Comparison of ENCODE assay signal across 8 cellular contexts in genomic region chr17:8209909-8210760, GRCh38. TPM values are rescaled to one million over a fixed set of nuclear protein-coding genes. Genes with fewer than 3 reads are reported as not detected.
A peak's percentile ranks its signal among the peaks of the same experiment; 100 is the strongest.
DNase-seq lines count a peak whose midpoint lies in the region; ATAC-seq, FAIRE-seq and TF ChIP-seq lines count a peak whose summit lies in the region.

AURKB (minus strand) TSS chr17:8210575; CDS start chr17:8210224, 351 bp downstream.

- H3K4me1 ChIP-seq in Caco-2 (peaks cover 4% of the 10 kb centered on the region; the same call in 1 of the 2 replicates), OCI-LY1 (ENCODE audit: insufficient read depth, low read length, severe bottlenecking) (peaks cover 31% of the 10 kb centered on the region), endothelial cell of umbilical vein (ENCODE audit: control insufficient read depth, extremely low read depth, insufficient read depth, low read length) (peaks cover 13% of the 10 kb centered on the region), mononuclear cell (ENCODE audit: insufficient read depth, low read length) (peaks cover 26% of the 10 kb centered on the region)

- H3K9me3 Mint-ChIP-seq in Caco-2 (ENCODE audit: unreplicated experiment), result no peaks in the 10 kb centered on the region

- BruUV-seq in Caco-2 (replicated peaks; lab: Mats Ljungman, UMichigan) (no TSS peak), endothelial cell of umbilical vein (replicated peaks; lab: Mats Ljungman, UMichigan) (TSS peak; percentile 84)

- intact Hi-C loops in Caco-2 (cut with micrococcal nuclease; ENCODE audit: unreplicated experiment), result loop anchor here (1.0 kb wide), 2 partner anchors 13 to 23 kb away; no protein-coding TSS in a partner anchor
- intact Hi-C loops in endothelial cell of umbilical vein (cut with micrococcal nuclease), result loop anchor here (1.0 kb wide), 3 partner anchors 10 to 23 kb away; no protein-coding TSS in a partner anchor

- H2AFZ ChIP-seq in OCI-LY1 (ENCODE audit: low read length) (0 out of 2 replicates have a peak within 1 kb of the TSS, but pooled peaks have one; percentile 25), endothelial cell of umbilical vein (ENCODE audit: low read depth, low read length) (peak within 1 kb of the TSS; percentile 72)

- H3F3A ChIP-seq in OCI-LY1 (ENCODE audit: insufficient read depth, low read length), result no peaks in the 10 kb centered on the region; the same call in 1 of the 2 replicates

- H3K9me2 ChIP-seq in OCI-LY1 (ENCODE audit: low read depth, low read length), result no peaks in the 10 kb centered on the region

- H4K20me1 ChIP-seq in OCI-LY1 (ENCODE audit: insufficient read depth, low read length) (no peaks in the 10 kb centered on the region), endothelial cell of umbilical vein (replicated peaks; ENCODE audit: control insufficient read depth, extremely low read depth, insufficient read depth, low read length) (no peaks in the 10 kb centered on the region)

- peaks cover 8% of the 10 kb centered on the region for H3K4me1 Mint-ChIP-seq in Caco-2 (ENCODE audit: low read depth, unreplicated experiment)

- H3K27me3 Mint-ChIP-seq in Caco-2 (ENCODE audit: insufficient read depth, unreplicated experiment), result no peaks in the 10 kb centered on the region

- dilution Hi-C loops in endothelial cell of umbilical vein (cut with MboI; ENCODE audit: extremely low pct_ligation_motif_present, low sequenced_read_pairs), result no loop called here

- no peaks in the 10 kb centered on the region for H3K9me1 ChIP-seq in endothelial cell of umbilical vein (replicated peaks; ENCODE audit: control insufficient read depth, extremely low read depth, insufficient read depth, low read length)

- H3K4me2 ChIP-seq in OCI-LY1 (ENCODE audit: low read length) (peak within 1 kb of the TSS; percentile 70), endothelial cell of umbilical vein (ENCODE audit: insufficient read depth, low read length) (peak within 1 kb of the TSS; percentile 74)

- H3K4me3 ChIP-seq in Caco-2 (ENCODE audit: low read depth, low read length) (peak within 1 kb of the TSS; percentile 84), OCI-LY1 (ENCODE audit: low read depth, low read length, poor library complexity, severe bottlenecking) (peak within 1 kb of the TSS; percentile 87), endothelial cell of umbilical vein (replicated peaks in 1 of 3; ENCODE audit: insufficient read depth in 1 of 3, low read depth in 1 of 3, low read length in 3 of 3) (peak within 1 kb of the TSS; percentile 39 to 78 (median 77)), mononuclear cell (ENCODE audit: low read length) (peak within 1 kb of the TSS; percentile 79)

- TF ChIP-seq CTCF in Caco-2 (IDR thresholded peaks at IDR 0.05; ENCODE audit: insufficient read depth in 1 of 2, low read depth in 1 of 2, low read length in 1 of 2, severe bottlenecking in 1 of 2, unreplicated experiment in 1 of 2) (no peak), OCI-LY1 (IDR thresholded peaks at IDR 0.05; ENCODE audit: low read length) (no peak), endothelial cell of umbilical vein (IDR thresholded peaks at IDR 0.05; ENCODE audit: extremely low read depth in 1 of 2, insufficient read depth in 1 of 2, low read depth in 1 of 2, low read length in 2 of 2) (no peak)

- no peaks in the 10 kb centered on the region for H3K27me3 ChIP-seq in Caco-2 (replicated peaks; ENCODE audit: control insufficient read depth, insufficient read depth, low read length)
- no peaks in the 10 kb centered on the region for H3K27me3 ChIP-seq in OCI-LY1 (ENCODE audit: insufficient read depth, low read length)
- H3K27me3 ChIP-seq in endothelial cell of umbilical vein (ENCODE audit: control insufficient read depth in 2 of 2, insufficient read depth in 2 of 2, low read length in 2 of 2), result no peaks in the 10 kb centered on the region
- no peaks in the 10 kb centered on the region for H3K27me3 ChIP-seq in mononuclear cell (ENCODE audit: insufficient read depth, low read length)

- DNase-seq in Caco-2 (peak; percentile 90 to 92), HUDEP-2 (lab: John Stamatoyannopoulos, UW; ENCODE audit: unreplicated experiment in 76 of 76) (peak in 73 of 76 experiments; percentile 31 to 97 (median 89)), endothelial cell of umbilical vein (ENCODE audit: low read depth, low spot score) (peak; percentile 94)
- DNase-seq in activated CD8-positive, alpha-beta memory T cell treated with anti-CD3 and anti-CD28 coated beads, Interleukin-2, amount 50 U/mL, for 24 hours (ENCODE audit: extremely low read depth), result peak; percentile 83
- peak; percentile 84 to 91 for DNase-seq in stimulated activated CD8-positive, alpha-beta memory T cell treated with anti-CD3 and anti-CD28 coated beads, Interleukin-2, amount 100 ng/mL, for 48 hours (ENCODE audit: low read depth in 2 of 2)

- peak; percentile 87 for ATAC-seq in GM21381 (IDR thresholded peaks at IDR 0.05; ENCODE audit: unreplicated experiment)

- H3K36me3 ChIP-seq in Caco-2 (ENCODE audit: control insufficient read depth, insufficient read depth, low read length) (no peaks in the 10 kb centered on the region), OCI-LY1 (ENCODE audit: insufficient read depth, low read length) (peaks cover 28% of the 10 kb centered on the region), endothelial cell of umbilical vein (ENCODE audit: control insufficient read depth in 2 of 2, extremely low read depth in 1 of 2, insufficient read depth in 2 of 2, low read length in 2 of 2) (peaks cover 2 to 4% of the 10 kb centered on the region in 2 experiments)

- H3K27ac Mint-ChIP-seq in Caco-2 (ENCODE audit: unreplicated experiment), result peak within 1 kb of the TSS; percentile 99

- H3K9ac ChIP-seq in OCI-LY1 (ENCODE audit: low read length), result peak within 1 kb of the TSS; percentile 92
- H3K9ac ChIP-seq in endothelial cell of umbilical vein (replicated peaks; ENCODE audit: extremely low read depth, insufficient read depth, low read length), result peak within 1 kb of the TSS; percentile 77

- H3K4me3 Mint-ChIP-seq in Caco-2 (ENCODE audit: unreplicated experiment), result peak within 1 kb of the TSS; percentile 100

- FAIRE-seq in endothelial cell of umbilical vein (lab: Jason Lieb, UNC), result peak; percentile 99

- POLR2A ChIA-PET in Caco-2 (lab: Charles Lee), result interaction anchor here (0.8 to 3.0 kb wide), 10 partner anchors 9 to 85 kb away, joined by 3 to 24 read pairs (median 7); partner anchors contain the start of genes BORCS6, CTC1 and SLC25A35
- POLR2A ChIA-PET in endothelial cell of umbilical vein (lab: Charles Lee), result interaction anchor here (0.6 to 2.3 kb wide), 7 partner anchors 11 to 226 kb away, joined by 3 to 14 read pairs (median 4); partner anchors contain the start of genes BORCS6, CTC1 and NDEL1

- peak; percentile 73 for TF ChIP-seq POLR2A in endothelial cell of umbilical vein (IDR thresholded peaks at IDR 0.05; ENCODE audit: low read depth, low read length)

- H3K9me3 ChIP-seq in Caco-2, result no peaks in the 10 kb centered on the region
- H3K9me3 ChIP-seq in OCI-LY1 (ENCODE audit: low read length), result no peaks in the 10 kb centered on the region
- no peaks in the 10 kb centered on the region for H3K9me3 ChIP-seq in endothelial cell of umbilical vein (replicated peaks; ENCODE audit: control insufficient read depth, insufficient read depth, low read length)
- no peaks in the 10 kb centered on the region for H3K9me3 ChIP-seq in mononuclear cell (ENCODE audit: low read depth, low read length)

- H3K27ac ChIP-seq in OCI-LY1 (ENCODE audit: low read depth, low read length, poor library complexity, severe bottlenecking) (peak within 1 kb of the TSS; percentile 88), endothelial cell of umbilical vein (ENCODE audit: insufficient read depth, low read depth, low read length) (peak within 1 kb of the TSS; percentile 62)

- peaks cover 46% of the 10 kb centered on the region for H3K36me3 Mint-ChIP-seq in Caco-2 (ENCODE audit: insufficient read depth, unreplicated experiment)

- H3K79me2 ChIP-seq in OCI-LY1 (ENCODE audit: insufficient read depth, low read length), result peaks cover 17% of the 10 kb centered on the region
- peaks cover 33% of the 10 kb centered on the region for H3K79me2 ChIP-seq in endothelial cell of umbilical vein (ENCODE audit: control insufficient read depth, insufficient read depth, low read length)

- CTCF ChIA-PET in Caco-2 (lab: Charles Lee) (interaction anchor here (0.6 to 1.4 kb wide), 4 partner anchors 9 to 20 kb away, joined by 3 to 4 read pairs (median 4); partner anchors contain the start of gene BORCS6), endothelial cell of umbilical vein (lab: Charles Lee) (interaction anchor here (0.6 to 2.1 kb wide), 9 partner anchors 8 to 38 kb away, joined by 3 to 10 read pairs (median 4); partner anchors contain the start of genes BORCS6 and CTC1)

TF ChIP-seq in endothelial cell of umbilical vein, 7 proteins besides CTCF, POLR2A, EP300 and RAD21:
- peak; percentile 77 for TF ChIP-seq POLR2AphosphoS5 (IDR thresholded peaks at IDR 0.05; ENCODE audit: insufficient read depth, low read depth, low read length)
- TF ChIP-seq MYC (IDR thresholded peaks at IDR 0.05; ENCODE audit: low read depth, low read length), result no peak
- TF ChIP-seq MAX (IDR thresholded peaks at IDR 0.05; ENCODE audit: insufficient read depth, insufficient read length), result peak; percentile 88

RNA-seq across cellular contexts. Expression of gene AURKB, which starts in this region (rescaled TPM):
- 82.8 and 89.4 TPM in 2 replicates for total RNA-seq in Caco-2 (2022)
- 104 and 107 TPM in 2 replicates for total RNA-seq in endothelial cell of umbilical vein
- 67.8 and 69.2 TPM in 2 replicates for polyA plus RNA-seq in endothelial cell of umbilical vein
- polyA plus RNA-seq in endothelial cell of umbilical vein (2011; cell fraction: cytosol; rRNA removed), result 49.1 and 58.3 TPM in 2 replicates
- 205 and 232 TPM in 2 replicates for polyA plus RNA-seq in endothelial cell of umbilical vein (2011; cell fraction: nucleus; rRNA removed)
- polyA plus RNA-seq in endothelial cell of umbilical vein (2012), result 40.6 and 74.7 TPM in 2 replicates
- 39.4 and 45.9 TPM in 2 replicates for polyA minus RNA-seq in endothelial cell of umbilical vein
- 30.4 TPM for polyA minus RNA-seq in endothelial cell of umbilical vein (2011; cell fraction: cytosol; rRNA and poly(A)+ RNA removed)
- polyA minus RNA-seq in endothelial cell of umbilical vein (2011; cell fraction: nucleus; rRNA and poly(A)+ RNA removed), result 59.3 and 75.2 TPM in 2 replicates
- 1.5 TPM for total RNA-seq in mononuclear cell

Comparison
In these comparisons a context has a peak if more than half of its experiments do, and no peak if none do; other contexts are left out.
1. Peak in every context shown above with its lines: DNase-seq, ATAC-seq, H3K4me3 ChIP-seq and H3K27ac ChIP-seq.
2. RNA of gene AURKB (total RNA-seq): 104 to 107 TPM in endothelial cell of umbilical vein and 82.8 to 89.4 TPM in Caco-2; 1.5 TPM in mononuclear cell (single experiment); every median in the first group is over 10 times any median in the second.